Comparison of ENCODE assay signal across 9 cellular contexts in genomic region chr17:57600092-57600491, GRCh38.
DNase-seq lines count a peak whose midpoint lies in the region; ATAC-seq and TF ChIP-seq lines count a peak whose summit lies in the region.
"Had no signal": no experiment of that assay in that cellular context is flagged by ENCODE, and none has a peak within 500 bp of the region (broad histone marks: within the 10 kb centered on the region; RNA-seq: fewer than 3 reads in every experiment).

No MANE protein-coding gene starts in this region.

- peaks cover 0 to 4% of the 10 kb centered on the region in 2 donors for H3K36me3 Mint-ChIP-seq in activated naive CD4-positive, alpha-beta T cell treated with anti-CD3 and anti-CD28 coated beads, Interleukin-2, amount 50 U/mL, for 72 hours

- peak overlapping the region; percentile 79 to 96 for H3K27ac Mint-ChIP-seq in activated naive CD4-positive, alpha-beta T cell treated with anti-CD3 and anti-CD28 coated beads, Interleukin-2, amount 50 U/mL, for 72 hours
- H3K27ac Mint-ChIP-seq: type B pancreatic cell had no signal

- H3K27me3 ChIP-seq in HL-60 (ENCODE audit: insufficient read depth, poor library complexity, severe bottlenecking) (no peaks in the 10 kb centered on the region), gastrocnemius medialis (no peaks in the 10 kb centered on the region)

- ATAC-seq in activated naive CD4-positive, alpha-beta T cell treated with anti-CD3 and anti-CD28 coated beads, Interleukin-2, amount 50 U/mL, for 72 hours: peak; percentile 33 to 52
- ATAC-seq in gastrocnemius medialis (no peak), HG03439 (IDR thresholded peaks at IDR 0.05; ENCODE audit: unreplicated experiment) (no peak)

- H3K27ac ChIP-seq in HL-60 (replicated peaks) (peak overlapping the region; percentile 47), gastrocnemius medialis (peak overlapping the region in 3 of 4 donors; percentile 37 to 65 (median 59))

- intact Hi-C loops in gastrocnemius medialis (cut with DNase I; ENCODE audit: low total_unique reads): loop anchor here (2.0 kb wide), 1 partner anchor 73 kb away; no protein-coding TSS in a partner anchor

- peaks cover 0 to 1% of the 10 kb centered on the region in 2 donors for H3K9me3 Mint-ChIP-seq in activated naive CD4-positive, alpha-beta T cell treated with anti-CD3 and anti-CD28 coated beads, Interleukin-2, amount 50 U/mL, for 72 hours
- H3K9me3 Mint-ChIP-seq: type B pancreatic cell had no signal

- no peak for TF ChIP-seq CTCF in HL-60 (IDR thresholded peaks at IDR 0.05; ENCODE audit: insufficient read depth, low read length)
- TF ChIP-seq CTCF in gastrocnemius medialis (IDR thresholded peaks at IDR 0.05 in 4 of 5, conservative IDR thresholded peaks at IDR 0.05 in 1 of 5): no peak

- no peak for TF ChIP-seq POLR2A in gastrocnemius medialis (IDR thresholded peaks at IDR 0.05)

- in situ Hi-C loops in gastrocnemius medialis (cut with MboI; ENCODE audit: low sequenced_read_pairs in 4 of 4): no loop called here

- H3K4me3 ChIP-seq in HL-60 (replicated peaks; ENCODE audit: insufficient read depth, low read length) (no peak overlapping the region), gastrocnemius medialis (no peak overlapping the region)

- H3K4me1 ChIP-seq in gastrocnemius medialis: peaks cover 28 to 36% of the 10 kb centered on the region in 2 donors

- no peaks in the 10 kb centered on the region for H3K9me3 ChIP-seq in gastrocnemius medialis

- H3K36me3 ChIP-seq in gastrocnemius medialis: no peaks in the 10 kb centered on the region

- DNase-seq in HL-60 (ENCODE audit: low read depth in 1 of 2, low spot score in 1 of 2): peak in 1 of 2 experiments; percentile 71
- peak; percentile 24 to 69 for DNase-seq in NCI-H524 (lab: John Stamatoyannopoulos, UW)
- no peak for DNase-seq in activated naive CD4-positive, alpha-beta T cell treated with anti-CD3 and anti-CD28 coated beads, Interleukin-2, amount 50 U/mL, for 72 hours (ENCODE audit: low spot score in 2 of 2)
- no peak for DNase-seq in gastrocnemius medialis
- DNase-seq in NCI-H2107 (lab: John Stamatoyannopoulos, UW): no peak
- DNase-seq in NCI-H2107 treated with DMSO at 0.1 percent for 48 hours (lab: John Stamatoyannopoulos, UW; ENCODE audit: unreplicated experiment): no peak
- DNase-seq: caudate nucleus had no signal

Comparison
In these comparisons a context has a peak if more than half of its experiments do, and no peak if none do; other contexts are left out.
1. DNase-seq: peak in NCI-H524 (2 of 2); none in activated naive CD4-positive, alpha-beta T cell treated with anti-CD3 and anti-CD28 coated beads, Interleukin-2, amount 50 U/mL, for 72 hours (0 of 2), gastrocnemius medialis (0 of 2), NCI-H2107 (single experiment) and NCI-H2107 treated with DMSO at 0.1 percent for 48 hours (single experiment).
2. ATAC-seq: peak in activated naive CD4-positive, alpha-beta T cell treated with anti-CD3 and anti-CD28 coated beads, Interleukin-2, amount 50 U/mL, for 72 hours (2 of 2); none in gastrocnemius medialis (0 of 2) and HG03439 (single experiment).